In genomic region chr1:226888816-226889215, GRCh38 we compare ENCODE assay signal across 6 cellular contexts.
"Had no signal": no experiment of that assay in that cellular context is flagged by ENCODE, and none has a peak within 500 bp of the region (broad histone marks: within the 10 kb centered on the region; RNA-seq: fewer than 3 reads in every experiment).

No MANE protein-coding gene starts in this region.

- ATAC-seq: GM23338, HepG2 had no signal

- H2AFZ ChIP-seq: GM23338 had no signal

- H3K4me3 ChIP-seq: GM23338 had no signal

- H3K4me2 ChIP-seq: GM23338 had no signal

- DNase-seq: H9, HCEC 1CT, KBM-7 had no signal

- H3K27ac ChIP-seq: HL-60 had no signal
